ENCODE assay signal across 8 cellular contexts in the genomic region with DNA sequence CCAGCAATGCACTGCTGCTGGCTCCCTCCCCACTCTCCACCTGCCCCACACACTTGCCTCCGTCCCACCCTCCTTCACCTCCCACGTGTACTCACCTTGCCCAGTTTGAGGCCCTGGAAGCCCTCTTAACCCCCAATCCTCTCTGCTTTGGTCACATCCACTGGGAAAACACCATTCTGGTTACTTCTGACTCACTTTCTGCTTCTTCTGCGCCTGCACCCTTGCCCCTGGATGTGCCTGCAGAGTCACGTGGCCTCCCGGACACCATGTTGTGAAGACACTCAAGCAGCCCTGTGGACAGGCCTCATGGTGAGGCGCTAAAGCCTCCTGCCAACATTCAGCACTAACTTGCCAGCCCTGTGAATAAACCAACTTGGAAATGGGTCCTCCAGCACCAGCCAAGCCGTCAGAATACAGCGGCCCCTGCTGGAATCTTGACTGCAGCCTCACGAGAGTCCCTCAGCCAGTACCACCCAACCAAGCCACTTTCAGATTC.
DNase-seq lines count a peak whose midpoint lies in the region; ATAC-seq and TF ChIP-seq lines count a peak whose summit lies in the region.
"Had no signal": no experiment of that assay in that cellular context is flagged by ENCODE, and none has a peak within 500 bp of the region (broad histone marks: within the 10 kb centered on the region; RNA-seq: fewer than 3 reads in every experiment).

No MANE protein-coding gene starts in this region.

- TF ChIP-seq CTCF in OCI-LY3 (IDR thresholded peaks at IDR 0.05; ENCODE audit: low read depth, low read length) (peak; percentile 71), foreskin fibroblast (IDR thresholded peaks at IDR 0.05; ENCODE audit: low read depth, low read length) (peak; percentile 32)

- peaks cover 19% of the 10 kb centered on the region for H3K4me1 ChIP-seq in OCI-LY3 (ENCODE audit: low read length)

- no peaks in the 10 kb centered on the region for H4K20me1 ChIP-seq in OCI-LY3 (ENCODE audit: insufficient read depth, low read length)

- H3K4me2 ChIP-seq in OCI-LY3 (ENCODE audit: low read length), result peak overlapping the region; percentile 19; the same call in 1 of the 2 replicates

- H3K79me2 ChIP-seq in OCI-LY3 (ENCODE audit: low read length), result no peaks in the 10 kb centered on the region

- H3K36me3 ChIP-seq in OCI-LY3 (replicated peaks; ENCODE audit: low read depth, low read length), result no peaks in the 10 kb centered on the region

- no peak overlapping the region for H3K4me3 ChIP-seq in OCI-LY3 (ENCODE audit: low read length)
- no peak overlapping the region for H3K4me3 ChIP-seq in foreskin fibroblast (ENCODE audit: low read depth in 1 of 2, low read length in 2 of 2)

- no peaks in the 10 kb centered on the region for H3K27me3 ChIP-seq in OCI-LY3 (ENCODE audit: low read depth, low read length)

- H3K9me3 ChIP-seq in OCI-LY3 (ENCODE audit: insufficient read depth, low read length), result no peaks in the 10 kb centered on the region

- peak overlapping the region; percentile 64; the same call in 1 of the 2 replicates for H2AFZ ChIP-seq in OCI-LY3 (ENCODE audit: low read depth, low read length)

- DNase-seq in EH (ENCODE audit: low read depth) (peak; percentile 43), foreskin fibroblast (peak in 1 of 2 donors; percentile 47), hippocampal formation (lab: John Stamatoyannopoulos, UW) (no peak)
- DNase-seq: NCI-H1436; stimulated activated CD4-positive, alpha-beta T cell treated with anti-CD3 and anti-CD28 coated beads, Interleukin-2, amount 100 ng/mL, for 48 hours had no signal

- no peak for ATAC-seq in HG02852 (IDR thresholded peaks at IDR 0.05; ENCODE audit: unreplicated experiment)
- no peak for ATAC-seq in GM18868 (IDR thresholded peaks at IDR 0.05; ENCODE audit: unreplicated experiment)

- no peak overlapping the region for H3K27ac ChIP-seq in OCI-LY3 (ENCODE audit: low read length)

- H3K9ac ChIP-seq in OCI-LY3 (ENCODE audit: low read length), result no peak overlapping the region
